Comparison of ENCODE assay signal across 22 cellular contexts in the genomic region with DNA sequence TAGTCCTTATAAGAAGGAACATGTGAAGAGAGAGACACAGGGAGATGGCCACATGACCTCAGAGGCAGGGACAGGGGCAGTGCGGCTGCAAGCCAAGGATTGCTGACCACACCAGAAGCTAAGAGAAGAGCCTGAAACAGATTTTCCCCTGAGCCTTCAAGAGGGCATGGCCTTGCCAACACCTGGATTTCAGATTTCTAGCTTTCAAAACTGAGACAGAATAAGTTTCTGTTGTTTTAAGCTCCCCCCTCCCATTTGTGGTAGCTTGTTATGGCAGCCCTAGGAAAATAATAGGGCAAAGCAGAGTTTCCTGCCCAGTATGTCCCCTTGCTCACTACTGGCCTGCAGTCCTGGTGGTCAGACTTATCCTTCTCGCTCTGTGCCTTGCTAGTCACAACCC.
DNase-seq lines count a peak whose midpoint lies in the region; ATAC-seq and TF ChIP-seq lines count a peak whose summit lies in the region.
"Had no signal": no experiment of that assay in that cellular context is flagged by ENCODE, and none has a peak within 500 bp of the region (broad histone marks: within the 10 kb centered on the region; RNA-seq: fewer than 3 reads in every experiment).

No MANE protein-coding gene starts in this region.

- H3K9me3 ChIP-seq in OCI-LY7 (ENCODE audit: low read length) (no peaks in the 10 kb centered on the region), trophoblast cell (ENCODE audit: insufficient read depth, low read depth, low read length) (no peaks in the 10 kb centered on the region)
- H3K9me3 ChIP-seq: uterus had no signal

- H3K9me2 ChIP-seq in GM23338 (ENCODE audit: insufficient read depth) (no peaks in the 10 kb centered on the region; the same call in 1 of the 2 replicates), OCI-LY7 (ENCODE audit: insufficient read depth, low read length) (no peaks in the 10 kb centered on the region)

- H3K4me1 ChIP-seq in GM23338 (ENCODE audit: insufficient read depth) (peaks cover 22% of the 10 kb centered on the region), OCI-LY7 (ENCODE audit: insufficient read depth, low read length, poor library complexity, severe bottlenecking) (peaks cover 55% of the 10 kb centered on the region), trophoblast cell (ENCODE audit: control insufficient read depth in 1 of 2, insufficient read depth in 2 of 2, low read length in 2 of 2) (peaks cover 12 to 17% of the 10 kb centered on the region in 2 experiments)

- peaks cover 53% of the 10 kb centered on the region for H3K4me1 Mint-ChIP-seq in GM23338

- H3K27ac ChIP-seq in GM23338 (ENCODE audit: low read depth), result no peak overlapping the region
- peak overlapping the region; percentile 0 for H3K27ac ChIP-seq in OCI-LY7 (ENCODE audit: low read depth, low read length, poor library complexity, severe bottlenecking)
- H3K27ac ChIP-seq in trophoblast cell (ENCODE audit: low read depth, low read length), result no peak overlapping the region
- H3K27ac ChIP-seq: RWPE1, skin epidermis had no signal

- BruUV-seq in OCI-LY7 (replicated peaks; lab: Mats Ljungman, UMichigan), result no TSS peak

- no peak overlapping the region for H2BK12ac ChIP-seq in trophoblast cell (ENCODE audit: low read length)

- no peak overlapping the region for H3K27ac Mint-ChIP-seq in GM23338
- H3K27ac Mint-ChIP-seq: activated CD4-positive, alpha-beta T cell treated with anti-CD3 and anti-CD28 coated beads, Interleukin-2, amount 10 ng/mL, durations not matched to agents 24 days and 14 days; activated naive CD4-positive, alpha-beta T cell treated with anti-CD3 and anti-CD28 coated beads, Interleukin-2, amount 50 U/mL, for 24 hours had no signal

- no peaks in the 10 kb centered on the region for H3K36me3 ChIP-seq in GM23338 (ENCODE audit: insufficient read depth)
- H3K36me3 ChIP-seq in OCI-LY7 (ENCODE audit: insufficient read depth, low read length), result no peaks in the 10 kb centered on the region
- no peaks in the 10 kb centered on the region for H3K36me3 ChIP-seq in trophoblast cell (ENCODE audit: control insufficient read depth in 1 of 2, insufficient read depth in 2 of 2, low read length in 2 of 2)
- H3K36me3 ChIP-seq: uterus had no signal

- no CpG with 5 or more reads among the region's 2 CpGs for WGBS in trophoblast cell (ENCODE audit: extremely low coverage, insufficient coverage, insufficient read length)

- no peak overlapping the region for H2AFZ ChIP-seq in GM23338
- H2AFZ ChIP-seq in OCI-LY7 (ENCODE audit: low read length), result no peak overlapping the region
- no peak overlapping the region for H2AFZ ChIP-seq in trophoblast cell (ENCODE audit: insufficient read depth, low read length, poor library complexity)

- H3K14ac ChIP-seq in trophoblast cell (ENCODE audit: low read length), result no peak overlapping the region

- H3K9me3 Mint-ChIP-seq in GM23338, result no peaks in the 10 kb centered on the region
- H3K9me3 Mint-ChIP-seq: activated CD4-positive, alpha-beta T cell treated with anti-CD3 and anti-CD28 coated beads, Interleukin-2, amount 10 ng/mL, durations not matched to agents 24 days and 14 days; activated naive CD4-positive, alpha-beta T cell treated with anti-CD3 and anti-CD28 coated beads, Interleukin-2, amount 50 U/mL, for 24 hours had no signal

- H2AK5ac ChIP-seq in trophoblast cell (ENCODE audit: low read length), result no peak overlapping the region

- peaks cover 3% of the 10 kb centered on the region for H3K79me1 ChIP-seq in trophoblast cell (ENCODE audit: low read length)

- H3K4ac ChIP-seq in trophoblast cell (ENCODE audit: low read depth, low read length), result peak overlapping the region; percentile 22

- peak; percentile 13; the same call in 1 of the 3 replicates for ATAC-seq in GM23338
- ATAC-seq in left colon, result no peak

- H4K8ac ChIP-seq in trophoblast cell (ENCODE audit: low read depth, low read length), result peak overlapping the region; percentile 53

- intact Hi-C loops in OCI-LY7 (cut with micrococcal nuclease; ENCODE audit: unreplicated experiment), result no loop called here
- intact Hi-C loops in left colon (cut with DNase I, micrococcal nuclease), result no loop called here

- peak overlapping the region; percentile 34 for H2BK120ac ChIP-seq in trophoblast cell (ENCODE audit: insufficient read depth, low read length, poor library complexity)

- H3K27me3 Mint-ChIP-seq in GM23338 (ENCODE audit: insufficient read depth, low read depth, poor library complexity), result peaks cover 4% of the 10 kb centered on the region
- H3K27me3 Mint-ChIP-seq: activated CD4-positive, alpha-beta T cell treated with anti-CD3 and anti-CD28 coated beads, Interleukin-2, amount 10 ng/mL, durations not matched to agents 24 days and 14 days; activated naive CD4-positive, alpha-beta T cell treated with anti-CD3 and anti-CD28 coated beads, Interleukin-2, amount 50 U/mL, for 24 hours had no signal

- H3K79me2 ChIP-seq in GM23338 (replicated peaks; ENCODE audit: insufficient read depth) (no peaks in the 10 kb centered on the region), OCI-LY7 (ENCODE audit: insufficient read depth, low read depth, low read length) (no peaks in the 10 kb centered on the region), trophoblast cell (ENCODE audit: control insufficient read depth, insufficient read depth, low read length, poor library complexity) (no peaks in the 10 kb centered on the region)

- H3K27me3 ChIP-seq in GM23338 (ENCODE audit: insufficient read depth) (no peaks in the 10 kb centered on the region), trophoblast cell (ENCODE audit: insufficient read depth, low read length) (no peaks in the 10 kb centered on the region)
- H3K27me3 ChIP-seq: dorsolateral prefrontal cortex, uterus had no signal

- no peak for DNase-seq in GM23338 (ENCODE audit: low spot score)
- DNase-seq in OCI-LY7 (ENCODE audit: low spot score), result no peak
- no peak for DNase-seq in choroid plexus epithelial cell (ENCODE audit: low read depth)
- DNase-seq in trophoblast cell, result no peak
- no peak for DNase-seq in left colon
- DNase-seq in stimulated activated CD4-positive, alpha-beta T cell treated with anti-CD3 and anti-CD28 coated beads, Interleukin-15, amount 100 ng/mL, for 24 hours, result no peak
- no peak for DNase-seq in NK-92 (lab: John Stamatoyannopoulos, UW; ENCODE audit: unreplicated experiment)
- no peak for DNase-seq in NCI-H187 treated with DMSO at 0.1 percent for 48 hours (lab: John Stamatoyannopoulos, UW)
- DNase-seq: activated CD4-positive, alpha-beta T cell treated with anti-CD3 and anti-CD28 coated beads, Interleukin-2, amount 10 ng/mL, durations not matched to agents 24 days and 14 days; anterior cingulate cortex; central memory CD4-positive, alpha-beta T cell; dorsolateral prefrontal cortex; glutamatergic neuron; HCEC 1CT; NCI-H146; NCI-H510A treated with DMSO at 0.1 percent for 48 hours; stimulated activated CD4-positive, alpha-beta T cell treated with anti-CD3 and anti-CD28 coated beads, Interleukin-2, amount 100 ng/mL, for 24 hours; substantia nigra; uterus had no signal

- H3K4me2 ChIP-seq in GM23338 (no peak overlapping the region), OCI-LY7 (ENCODE audit: low read length) (peak overlapping the region; percentile 19), trophoblast cell (ENCODE audit: low read length) (no peak overlapping the region)

- peak overlapping the region; percentile 55 for H3K18ac ChIP-seq in trophoblast cell (ENCODE audit: low read length)

- H3K4me3 Mint-ChIP-seq in GM23338, result no peak overlapping the region
- H3K4me3 Mint-ChIP-seq: activated CD4-positive, alpha-beta T cell treated with anti-CD3 and anti-CD28 coated beads, Interleukin-2, amount 10 ng/mL, durations not matched to agents 24 days and 14 days; activated naive CD4-positive, alpha-beta T cell treated with anti-CD3 and anti-CD28 coated beads, Interleukin-2, amount 50 U/mL, for 24 hours had no signal

- CTCF ChIA-PET in OCI-LY7 (lab: Charles Lee; ENCODE audit: unreplicated experiment), result no interaction called here

- H4K20me1 ChIP-seq in GM23338 (replicated peaks; ENCODE audit: insufficient read depth), result peaks cover 3% of the 10 kb centered on the region; the same call in 1 of the 2 replicates
- no peaks in the 10 kb centered on the region for H4K20me1 ChIP-seq in OCI-LY7 (ENCODE audit: insufficient read depth, low read length)

- no peak overlapping the region for H4K12ac ChIP-seq in trophoblast cell (ENCODE audit: low read depth, low read length)

- POLR2A ChIA-PET in OCI-LY7 (lab: Charles Lee), result interaction anchor here (1.8 to 2.0 kb wide), 2 partner anchors 10 to 15 kb away, joined by 5 to 11 read pairs; no protein-coding TSS in a partner anchor

- peak overlapping the region; percentile 39 for H4K91ac ChIP-seq in trophoblast cell (ENCODE audit: low read depth, low read length)

- H3K4me3 ChIP-seq in GM23338 (no peak overlapping the region), OCI-LY7 (ENCODE audit: low read depth, low read length, poor library complexity, severe bottlenecking) (no peak overlapping the region), choroid plexus epithelial cell (ENCODE audit: low read depth, low read length) (no peak overlapping the region), trophoblast cell (ENCODE audit: low read depth, low read length) (no peak overlapping the region)
- H3K4me3 ChIP-seq: skin epidermis, uterus had no signal

- no peak overlapping the region for H3K9ac ChIP-seq in trophoblast cell (ENCODE audit: low read length)

- H3F3A ChIP-seq in GM23338 (replicated peaks; ENCODE audit: low read depth), result no peaks in the 10 kb centered on the region

- H3K36me3 Mint-ChIP-seq in GM23338 (ENCODE audit: low read depth), result no peaks in the 10 kb centered on the region

- H2BK5ac ChIP-seq in trophoblast cell (ENCODE audit: low read depth, low read length, poor library complexity), result no peak overlapping the region

- TF ChIP-seq CTCF in GM23338 (conservative IDR thresholded peaks at IDR 0.05; ENCODE audit: low read depth in 2 of 2) (no peak), OCI-LY7 (conservative IDR thresholded peaks at IDR 0.05; ENCODE audit: low read length) (no peak), choroid plexus epithelial cell (conservative IDR thresholded peaks at IDR 0.05; ENCODE audit: low read depth, low read length) (peak; percentile 4)

- no peak overlapping the region for H3K23ac ChIP-seq in trophoblast cell (ENCODE audit: low read length)

TF ChIP-seq in GM23338, 12 proteins besides CTCF, POLR2A, EP300 and RAD21 (continues in another document):
- TF ChIP-seq ZNF114 (CRISPR knock-in tag; IDR thresholded peaks at IDR 0.05) (no peak), EZH2phosphoT487 (IDR thresholded peaks at IDR 0.05; ENCODE audit: unreplicated experiment) (no peak), POLR2AphosphoS5 (IDR thresholded peaks at IDR 0.05; ENCODE audit: low read depth) (no peak), STAT1 (IDR thresholded peaks at IDR 0.05; ENCODE audit: unreplicated experiment) (no peak), ZNF331 (CRISPR knock-in tag; IDR thresholded peaks at IDR 0.05; ENCODE audit: low read depth) (no peak)
